ENCODE assay signal across 7 cellular contexts in the genomic region with DNA sequence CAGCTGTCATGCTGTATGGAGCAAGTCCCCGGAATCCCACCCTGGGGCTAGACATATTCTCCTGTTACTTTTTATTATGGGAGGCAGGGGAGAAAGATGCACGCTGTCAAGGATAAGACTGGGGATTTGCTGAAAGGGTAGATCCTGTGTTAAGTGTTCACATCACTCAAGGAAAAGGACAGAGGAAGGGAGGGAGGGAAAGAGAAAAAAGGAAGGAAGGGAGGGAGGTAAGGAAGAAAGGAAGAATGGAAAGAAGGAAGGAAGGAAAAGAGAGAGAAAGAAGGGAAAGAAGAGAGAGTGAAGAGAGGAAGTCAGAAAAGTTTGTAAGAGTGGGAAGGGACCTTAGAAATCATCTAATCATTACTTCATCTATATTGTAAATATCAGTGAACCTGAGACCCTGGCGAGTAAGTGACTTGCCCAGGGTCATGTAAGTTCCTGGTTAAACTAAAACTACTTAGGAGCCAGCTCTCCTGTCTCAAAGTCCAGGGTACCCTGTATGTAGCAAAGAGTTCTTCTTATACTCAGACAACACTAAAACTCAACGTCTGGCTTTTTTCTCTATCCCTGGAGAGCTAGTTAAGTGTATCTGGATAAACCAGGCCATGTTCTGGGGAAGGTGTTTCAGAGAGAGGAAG. TPM values are rescaled to one million over a fixed set of nuclear protein-coding genes. Genes with fewer than 3 reads are reported as not detected.
"Had no signal": no experiment of that assay in that cellular context is flagged by ENCODE, and none has a peak within 500 bp of the region (broad histone marks: within the 10 kb centered on the region; RNA-seq: fewer than 3 reads in every experiment).

No MANE protein-coding gene starts in this region.

- DNase-seq: H9, HCEC 1CT, KBM-7 had no signal

- ATAC-seq: GM23338 had no signal

- H3K4me3 ChIP-seq: GM23338 had no signal

- FAIRE-seq: H1, H54, HTR-8/SVneo had no signal

- H2AFZ ChIP-seq: GM23338 had no signal

- H3K4me2 ChIP-seq: GM23338 had no signal

RNA-seq across cellular contexts. Expression of a gene that starts 47.2 kb away (rescaled TPM):
- total RNA-seq: GM23338, H1, H9 had no signal
